21 cellular contexts compared by ENCODE assay signal in genomic region chr1:104488296-104489015, GRCh38.
"Had no signal": no experiment of that assay in that cellular context is flagged by ENCODE, and none has a peak within 500 bp of the region (broad histone marks: within the 10 kb centered on the region; RNA-seq: fewer than 3 reads in every experiment).

No MANE protein-coding gene starts in this region.

- H3K27me3 Mint-ChIP-seq: naive B cell had no signal

- H3K36me3 ChIP-seq: colonic mucosa, stomach, thoracic aorta had no signal

- H3K4me3 Mint-ChIP-seq: naive B cell had no signal

- H3K79me2 ChIP-seq: hepatocyte had no signal

- H3K4me3 ChIP-seq: colonic mucosa, hepatocyte, lung, stomach, thoracic aorta had no signal

- H3K4me2 ChIP-seq: hepatocyte had no signal

- H3K27ac Mint-ChIP-seq: naive B cell had no signal

- H3K9me3 ChIP-seq: colonic mucosa, thoracic aorta had no signal

- ATAC-seq: left cardiac atrium, left ventricle myocardium superior, right cardiac atrium had no signal

- H3K4me1 Mint-ChIP-seq: naive B cell had no signal

- DNase-seq: cerebellar nuclear complex; colonic mucosa; dermis blood vessel endothelial cell; foreskin melanocyte; head of caudate nucleus; kidney; left cardiac atrium; left ventricle myocardium superior; mesenchymal stem cell; naive B cell; posterior cingulate gyrus; right cardiac atrium; small intestine; stimulated activated CD4-positive, alpha-beta T cell treated with anti-CD3 and anti-CD28 coated beads, Interleukin-12 subunit alpha, Interleukin-12 subunit beta, amount 100 ng/mL, for 4 hours; stimulated activated naive CD4-positive, alpha-beta T cell; stomach; substantia nigra; trophoblast cell had no signal

- H3K36me3 Mint-ChIP-seq: naive B cell had no signal

- H3K27ac ChIP-seq: colonic mucosa, hepatocyte, stomach, thoracic aorta had no signal

- H2AFZ ChIP-seq: hepatocyte had no signal

- H3K27me3 ChIP-seq: colonic mucosa, hepatocyte, stomach had no signal

- H3K4me1 ChIP-seq: colonic mucosa, stomach had no signal
